ENCODE assay signal across 1 cellular context in the genomic region with DNA sequence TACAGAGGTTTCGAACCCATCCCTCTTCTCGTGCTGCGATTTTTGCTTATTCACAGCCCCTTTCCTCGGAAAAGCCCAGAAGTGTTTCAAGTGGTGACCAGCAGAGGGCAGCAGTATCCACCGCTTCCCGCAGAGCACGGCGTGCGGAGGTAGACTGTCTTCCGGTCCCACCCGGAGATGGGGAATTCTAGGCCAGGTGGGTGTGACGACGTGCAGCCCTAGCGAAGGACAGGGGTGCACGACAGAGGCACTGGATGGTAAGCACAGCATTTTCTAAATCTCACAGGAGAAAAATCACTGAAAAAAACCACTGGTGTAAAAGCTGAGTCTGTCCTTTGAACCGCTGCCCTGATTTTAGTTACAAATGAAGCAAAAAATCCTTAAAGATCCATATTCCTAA.
TF ChIP-seq lines count a peak whose summit lies in the region.

No MANE protein-coding gene starts in this region.

TF ChIP-seq in HepG2, 621 proteins besides CTCF, POLR2A, EP300 and RAD21 (continued from another document):
- TF ChIP-seq, protein P1, sequence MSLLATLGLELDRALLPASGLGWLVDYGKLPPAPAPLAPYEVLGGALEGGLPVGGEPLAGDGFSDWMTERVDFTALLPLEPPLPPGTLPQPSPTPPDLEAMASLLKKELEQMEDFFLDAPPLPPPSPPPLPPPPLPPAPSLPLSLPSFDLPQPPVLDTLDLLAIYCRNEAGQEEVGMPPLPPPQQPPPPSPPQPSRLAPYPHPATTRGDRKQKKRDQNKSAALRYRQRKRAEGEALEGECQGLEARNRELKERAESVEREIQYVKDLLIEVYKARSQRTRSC (CRISPR knock-in tag; IDR thresholded peaks at IDR 0.05; ENCODE audit: low read depth) = no peak
- no peak for TF ChIP-seq ZNF674 (CRISPR knock-in tag; IDR thresholded peaks at IDR 0.05; ENCODE audit: low read depth)
- TF ChIP-seq THYN1 (CRISPR knock-in tag; IDR thresholded peaks at IDR 0.05; ENCODE audit: borderline replicate concordance, low read depth) = no peak
- no peak for TF ChIP-seq ZNF577 (CRISPR knock-in tag; IDR thresholded peaks at IDR 0.05; ENCODE audit: borderline replicate concordance, low read depth)
- TF ChIP-seq ZNF562 (CRISPR knock-in tag; IDR thresholded peaks at IDR 0.05; ENCODE audit: borderline replicate concordance) = no peak
- TF ChIP-seq HMGA1 (CRISPR knock-in tag; conservative IDR thresholded peaks at IDR 0.05) = no peak
- TF ChIP-seq, protein P2, sequence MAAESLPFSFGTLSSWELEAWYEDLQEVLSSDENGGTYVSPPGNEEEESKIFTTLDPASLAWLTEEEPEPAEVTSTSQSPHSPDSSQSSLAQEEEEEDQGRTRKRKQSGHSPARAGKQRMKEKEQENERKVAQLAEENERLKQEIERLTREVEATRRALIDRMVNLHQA (CRISPR knock-in tag; IDR thresholded peaks at IDR 0.05) = no peak
- TF ChIP-seq TBP (CRISPR knock-in tag; IDR thresholded peaks at IDR 0.05) = no peak
- TF ChIP-seq HNRNPLL (IDR thresholded peaks at IDR 0.05; ENCODE audit: low read depth, low read length, poor library complexity, severe bottlenecking) = no peak
- TF ChIP-seq, protein P3, sequence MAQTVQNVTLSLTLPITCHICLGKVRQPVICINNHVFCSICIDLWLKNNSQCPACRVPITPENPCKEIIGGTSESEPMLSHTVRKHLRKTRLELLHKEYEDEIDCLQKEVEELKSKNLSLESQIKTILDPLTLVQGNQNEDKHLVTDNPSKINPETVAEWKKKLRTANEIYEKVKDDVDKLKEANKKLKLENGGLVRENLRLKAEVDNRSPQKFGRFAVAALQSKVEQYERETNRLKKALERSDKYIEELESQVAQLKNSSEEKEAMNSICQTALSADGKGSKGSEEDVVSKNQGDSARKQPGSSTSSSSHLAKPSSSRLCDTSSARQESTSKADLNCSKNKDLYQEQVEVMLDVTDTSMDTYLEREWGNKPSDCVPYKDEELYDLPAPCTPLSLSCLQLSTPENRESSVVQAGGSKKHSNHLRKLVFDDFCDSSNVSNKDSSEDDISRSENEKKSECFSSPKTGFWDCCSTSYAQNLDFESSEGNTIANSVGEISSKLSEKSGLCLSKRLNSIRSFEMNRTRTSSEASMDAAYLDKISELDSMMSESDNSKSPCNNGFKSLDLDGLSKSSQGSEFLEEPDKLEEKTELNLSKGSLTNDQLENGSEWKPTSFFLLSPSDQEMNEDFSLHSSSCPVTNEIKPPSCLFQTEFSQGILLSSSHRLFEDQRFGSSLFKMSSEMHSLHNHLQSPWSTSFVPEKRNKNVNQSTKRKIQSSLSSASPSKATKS (CRISPR knock-in tag; IDR thresholded peaks at IDR 0.05) = no peak
- TF ChIP-seq MXD4 (CRISPR knock-in tag; IDR thresholded peaks at IDR 0.05) = 0 out of 2 replicates have a peak, but pooled peaks have one; percentile 61
- TF ChIP-seq, protein P4, sequence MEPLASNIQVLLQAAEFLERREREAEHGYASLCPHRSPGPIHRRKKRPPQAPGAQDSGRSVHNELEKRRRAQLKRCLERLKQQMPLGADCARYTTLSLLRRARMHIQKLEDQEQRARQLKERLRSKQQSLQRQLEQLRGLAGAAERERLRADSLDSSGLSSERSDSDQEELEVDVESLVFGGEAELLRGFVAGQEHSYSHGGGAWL (CRISPR knock-in tag; IDR thresholded peaks at IDR 0.05) = no peak
- TF ChIP-seq, protein P5, sequence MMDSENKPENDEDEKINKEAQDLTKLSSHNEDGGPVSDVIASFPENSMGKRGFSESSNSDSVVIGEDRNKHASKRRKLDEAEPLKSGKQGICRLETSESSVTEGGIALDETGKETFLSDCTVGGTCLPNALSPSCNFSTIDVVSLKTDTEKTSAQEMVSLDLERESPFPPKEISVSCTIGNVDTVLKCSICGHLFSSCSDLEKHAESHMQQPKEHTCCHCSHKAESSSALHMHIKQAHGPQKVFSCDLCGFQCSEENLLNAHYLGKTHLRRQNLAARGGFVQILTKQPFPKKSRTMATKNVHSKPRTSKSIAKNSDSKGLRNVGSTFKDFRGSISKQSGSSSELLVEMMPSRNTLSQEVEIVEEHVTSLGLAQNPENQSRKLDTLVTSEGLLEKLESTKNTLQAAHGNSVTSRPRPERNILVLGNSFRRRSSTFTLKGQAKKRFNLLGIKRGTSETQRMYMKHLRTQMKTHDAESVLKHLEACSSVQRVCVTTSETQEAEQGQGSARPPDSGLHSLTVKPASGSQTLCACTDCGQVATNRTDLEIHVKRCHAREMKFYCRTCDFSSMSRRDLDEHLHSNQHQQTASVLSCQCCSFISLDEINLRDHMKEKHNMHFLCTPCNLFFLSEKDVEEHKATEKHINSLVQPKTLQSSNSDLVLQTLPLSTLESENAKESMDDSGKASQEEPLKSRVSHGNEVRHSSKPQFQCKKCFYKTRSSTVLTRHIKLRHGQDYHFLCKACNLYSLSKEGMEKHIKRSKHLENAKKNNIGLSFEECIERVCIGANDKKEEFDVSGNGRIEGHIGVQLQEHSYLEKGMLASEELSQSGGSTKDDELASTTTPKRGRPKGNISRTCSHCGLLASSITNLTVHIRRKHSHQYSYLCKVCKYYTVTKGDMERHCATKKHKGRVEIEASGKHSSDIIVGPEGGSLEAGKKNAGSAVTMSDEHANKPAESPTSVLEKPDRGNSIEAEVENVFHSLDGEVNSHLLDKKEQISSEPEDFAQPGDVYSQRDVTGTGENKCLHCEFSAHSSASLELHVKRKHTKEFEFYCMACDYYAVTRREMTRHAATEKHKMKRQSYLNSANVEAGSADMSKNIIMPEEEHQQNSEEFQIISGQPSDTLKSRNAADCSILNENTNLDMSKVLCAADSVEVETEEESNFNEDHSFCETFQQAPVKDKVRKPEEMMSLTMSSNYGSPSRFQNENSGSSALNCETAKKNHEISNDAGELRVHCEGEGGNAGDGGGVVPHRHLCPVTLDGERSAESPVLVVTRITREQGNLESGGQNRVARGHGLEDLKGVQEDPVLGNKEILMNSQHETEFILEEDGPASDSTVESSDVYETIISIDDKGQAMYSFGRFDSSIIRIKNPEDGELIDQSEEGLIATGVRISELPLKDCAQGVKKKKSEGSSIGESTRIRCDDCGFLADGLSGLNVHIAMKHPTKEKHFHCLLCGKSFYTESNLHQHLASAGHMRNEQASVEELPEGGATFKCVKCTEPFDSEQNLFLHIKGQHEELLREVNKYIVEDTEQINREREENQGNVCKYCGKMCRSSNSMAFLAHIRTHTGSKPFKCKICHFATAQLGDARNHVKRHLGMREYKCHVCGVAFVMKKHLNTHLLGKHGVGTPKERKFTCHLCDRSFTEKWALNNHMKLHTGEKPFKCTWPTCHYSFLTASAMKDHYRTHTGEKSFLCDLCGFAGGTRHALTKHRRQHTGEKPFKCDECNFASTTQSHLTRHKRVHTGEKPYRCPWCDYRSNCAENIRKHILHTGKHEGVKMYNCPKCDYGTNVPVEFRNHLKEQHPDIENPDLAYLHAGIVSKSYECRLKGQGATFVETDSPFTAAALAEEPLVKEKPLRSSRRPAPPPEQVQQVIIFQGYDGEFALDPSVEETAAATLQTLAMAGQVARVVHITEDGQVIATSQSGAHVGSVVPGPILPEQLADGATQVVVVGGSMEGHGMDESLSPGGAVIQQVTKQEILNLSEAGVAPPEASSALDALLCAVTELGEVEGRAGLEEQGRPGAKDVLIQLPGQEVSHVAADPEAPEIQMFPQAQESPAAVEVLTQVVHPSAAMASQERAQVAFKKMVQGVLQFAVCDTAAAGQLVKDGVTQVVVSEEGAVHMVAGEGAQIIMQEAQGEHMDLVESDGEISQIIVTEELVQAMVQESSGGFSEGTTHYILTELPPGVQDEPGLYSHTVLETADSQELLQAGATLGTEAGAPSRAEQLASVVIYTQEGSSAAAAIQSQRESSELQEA (CRISPR knock-in tag; IDR thresholded peaks at IDR 0.05; ENCODE audit: not compliant biosample characterization) = no peak
- TF ChIP-seq MEIS1 (CRISPR knock-in tag; IDR thresholded peaks at IDR 0.05; ENCODE audit: borderline replicate concordance) = no peak
- no peak for TF ChIP-seq ZNF510 (CRISPR knock-in tag; IDR thresholded peaks at IDR 0.05; ENCODE audit: low read depth)
- TF ChIP-seq ZNF12 (CRISPR knock-in tag; IDR thresholded peaks at IDR 0.05) = no peak
- TF ChIP-seq, protein P6, sequence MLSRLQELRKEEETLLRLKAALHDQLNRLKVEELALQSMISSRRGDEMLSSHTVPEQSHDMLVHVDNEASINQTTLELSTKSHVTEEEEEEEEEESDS (CRISPR knock-in tag; IDR thresholded peaks at IDR 0.05; ENCODE audit: borderline replicate concordance) = no peak
- TF ChIP-seq, protein P7, sequence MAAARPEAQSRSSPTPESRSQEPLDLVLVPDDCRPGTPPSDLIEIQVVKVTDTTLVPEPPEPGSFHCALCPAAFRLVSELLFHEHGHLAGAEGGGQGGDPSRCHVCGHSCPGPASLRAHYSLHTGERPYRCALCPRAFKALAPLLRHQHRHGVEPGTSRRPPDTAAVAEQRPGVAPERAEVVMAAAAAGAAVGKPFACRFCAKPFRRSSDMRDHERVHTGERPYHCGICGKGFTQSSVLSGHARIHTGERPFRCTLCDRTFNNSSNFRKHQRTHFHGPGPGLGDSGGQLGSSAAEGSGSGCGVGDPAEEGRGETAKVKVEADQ (CRISPR knock-in tag; IDR thresholded peaks at IDR 0.05; ENCODE audit: borderline replicate concordance) = no peak
- TF ChIP-seq ZFP36L2 (CRISPR knock-in tag; IDR thresholded peaks at IDR 0.05) = no peak
- TF ChIP-seq CREM (IDR thresholded peaks at IDR 0.05) = peak; percentile 19; the same call in 1 of the 2 replicates
- TF ChIP-seq CREM (CRISPR knock-in tag; IDR thresholded peaks at IDR 0.05) = no peak
- no peak for TF ChIP-seq ZNF644 (CRISPR knock-in tag; IDR thresholded peaks at IDR 0.05; ENCODE audit: low read depth)
- peak; percentile 34; the same call in 1 of the 2 replicates for TF ChIP-seq YEATS4 (CRISPR knock-in tag; IDR thresholded peaks at IDR 0.05; ENCODE audit: borderline replicate concordance)
- no peak for TF ChIP-seq PCBP2 (optimal IDR thresholded peaks at IDR 0.05; ENCODE audit: low read depth, low read length, poor library complexity, severe bottlenecking)
- 0 out of 2 replicates have a peak, but pooled peaks have one; percentile 5 for TF ChIP-seq CEBPG (CRISPR knock-in tag; IDR thresholded peaks at IDR 0.05)
- TF ChIP-seq AGO1 (IDR thresholded peaks at IDR 0.05; ENCODE audit: low read depth, low read length, poor library complexity, severe bottlenecking) = no peak
- no peak for TF ChIP-seq WIZ (CRISPR knock-in tag; IDR thresholded peaks at IDR 0.05)
- TF ChIP-seq ELF1 (CRISPR knock-in tag; IDR thresholded peaks at IDR 0.05) = peak; percentile 77
- TF ChIP-seq, protein P8, sequence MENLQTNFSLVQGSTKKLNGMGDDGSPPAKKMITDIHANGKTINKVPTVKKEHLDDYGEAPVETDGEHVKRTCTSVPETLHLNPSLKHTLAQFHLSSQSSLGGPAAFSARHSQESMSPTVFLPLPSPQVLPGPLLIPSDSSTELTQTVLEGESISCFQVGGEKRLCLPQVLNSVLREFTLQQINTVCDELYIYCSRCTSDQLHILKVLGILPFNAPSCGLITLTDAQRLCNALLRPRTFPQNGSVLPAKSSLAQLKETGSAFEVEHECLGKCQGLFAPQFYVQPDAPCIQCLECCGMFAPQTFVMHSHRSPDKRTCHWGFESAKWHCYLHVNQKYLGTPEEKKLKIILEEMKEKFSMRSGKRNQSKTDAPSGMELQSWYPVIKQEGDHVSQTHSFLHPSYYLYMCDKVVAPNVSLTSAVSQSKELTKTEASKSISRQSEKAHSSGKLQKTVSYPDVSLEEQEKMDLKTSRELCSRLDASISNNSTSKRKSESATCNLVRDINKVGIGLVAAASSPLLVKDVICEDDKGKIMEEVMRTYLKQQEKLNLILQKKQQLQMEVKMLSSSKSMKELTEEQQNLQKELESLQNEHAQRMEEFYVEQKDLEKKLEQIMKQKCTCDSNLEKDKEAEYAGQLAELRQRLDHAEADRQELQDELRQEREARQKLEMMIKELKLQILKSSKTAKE (CRISPR knock-in tag; IDR thresholded peaks at IDR 0.05; ENCODE audit: borderline replicate concordance) = no peak
- TF ChIP-seq, protein P9, sequence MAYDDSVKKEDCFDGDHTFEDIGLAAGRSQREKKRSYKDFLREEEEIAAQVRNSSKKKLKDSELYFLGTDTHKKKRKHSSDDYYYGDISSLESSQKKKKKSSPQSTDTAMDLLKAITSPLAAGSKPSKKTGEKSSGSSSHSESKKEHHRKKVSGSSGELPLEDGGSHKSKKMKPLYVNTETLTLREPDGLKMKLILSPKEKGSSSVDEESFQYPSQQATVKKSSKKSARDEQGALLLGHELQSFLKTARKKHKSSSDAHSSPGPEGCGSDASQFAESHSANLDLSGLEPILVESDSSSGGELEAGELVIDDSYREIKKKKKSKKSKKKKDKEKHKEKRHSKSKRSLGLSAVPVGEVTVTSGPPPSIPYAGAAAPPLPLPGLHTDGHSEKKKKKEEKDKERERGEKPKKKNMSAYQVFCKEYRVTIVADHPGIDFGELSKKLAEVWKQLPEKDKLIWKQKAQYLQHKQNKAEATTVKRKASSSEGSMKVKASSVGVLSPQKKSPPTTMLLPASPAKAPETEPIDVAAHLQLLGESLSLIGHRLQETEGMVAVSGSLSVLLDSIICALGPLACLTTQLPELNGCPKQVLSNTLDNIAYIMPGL (CRISPR knock-in tag; IDR thresholded peaks at IDR 0.05; ENCODE audit: borderline replicate concordance in 1 of 2, low read depth in 1 of 2) = peak; percentile 52 to 66; a peak in 2 of 4 replicates
- no peak for TF ChIP-seq ZSCAN29 (CRISPR knock-in tag; conservative IDR thresholded peaks at IDR 0.05)
